30 cellular contexts compared by ENCODE assay signal in the genomic region with DNA sequence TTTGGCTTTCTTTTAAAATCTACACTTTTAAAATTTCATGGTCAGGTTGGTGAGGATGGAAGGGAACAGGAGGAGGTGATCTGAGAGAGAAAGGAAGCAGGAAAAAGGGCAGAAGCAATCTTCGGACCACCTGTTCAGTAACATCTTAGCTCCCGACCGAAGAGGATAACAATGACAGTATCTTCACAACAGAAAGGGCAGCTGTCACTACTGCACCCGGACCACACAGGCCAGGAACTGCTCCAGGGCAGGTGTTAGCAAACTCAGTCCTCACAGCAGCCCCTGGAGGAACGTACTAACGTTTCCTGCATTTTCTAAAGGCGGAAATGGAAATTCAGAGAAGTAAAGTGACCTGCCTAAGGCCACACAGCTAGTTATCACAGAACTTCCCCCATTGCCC. TPM values are rescaled to one million over a fixed set of nuclear protein-coding genes. Genes with fewer than 3 reads are reported as not detected.
"Had no signal": no experiment of that assay in that cellular context is flagged by ENCODE, and none has a peak within 500 bp of the region (broad histone marks: within the 10 kb centered on the region; RNA-seq: fewer than 3 reads in every experiment).

No MANE protein-coding gene starts in this region.

- H3K27me3 ChIP-seq: colonic mucosa, gastrocnemius medialis had no signal

- ATAC-seq: effector memory CD8-positive, alpha-beta T cell; esophagus mucosa; gastrocnemius medialis; left cardiac atrium; left ventricle myocardium superior; naive thymus-derived CD4-positive, alpha-beta T cell had no signal

- H3K4me1 ChIP-seq: colonic mucosa, esophagus squamous epithelium, gastrocnemius medialis, left lung, lower lobe of right lung had no signal

- FAIRE-seq: endometrium had no signal

- H3K9me3 ChIP-seq: colonic mucosa, esophagus squamous epithelium, gastrocnemius medialis, left lung, lower lobe of right lung, mucosa of descending colon had no signal

- H3K27ac ChIP-seq: colonic mucosa, epithelial cell of prostate, esophagus squamous epithelium, gastrocnemius medialis, heart right ventricle, left lung, lower lobe of right lung had no signal

- H3K4me3 ChIP-seq: colonic mucosa, esophagus squamous epithelium, gastrocnemius medialis, heart right ventricle, left lung, lower lobe of right lung, mucosa of descending colon had no signal

- DNase-seq: colonic mucosa; cortex of kidney; effector CD8-positive, alpha-beta T cell; effector memory CD8-positive, alpha-beta T cell; endodermal cell; erythroblast; esophagus squamous epithelium; foreskin fibroblast; foreskin melanocyte; gastrocnemius medialis; glutamatergic neuron; head of caudate nucleus; heart right ventricle; hippocampal formation; immature natural killer cell; islet precursor cell; left cardiac atrium; left lung; left ventricle myocardium superior; lower lobe of right lung; mesenchymal stem cell; mucosa of descending colon; naive thymus-derived CD4-positive, alpha-beta T cell had no signal

- H3K36me3 ChIP-seq: colonic mucosa, esophagus squamous epithelium, gastrocnemius medialis, heart right ventricle, left lung, lower lobe of right lung had no signal

RNA-seq across cellular contexts. Expression of a gene that starts 16.8 kb away (rescaled TPM):
- total RNA-seq: dermis microvascular lymphatic vessel endothelial cell; esophagus mucosa; glomerular endothelial cell; kidney epithelial cell; lung microvascular endothelial cell; naive thymus-derived CD4-positive, alpha-beta T cell had no signal
- polyA plus RNA-seq: immature natural killer cell; naive thymus-derived CD4-positive, alpha-beta T cell had no signal

RNA-seq across cellular contexts. Expression of a gene that starts 48.8 kb away (rescaled TPM):
- total RNA-seq: esophagus mucosa, gastrocnemius medialis had no signal
